11 cellular contexts compared by ENCODE assay signal in the genomic region with DNA sequence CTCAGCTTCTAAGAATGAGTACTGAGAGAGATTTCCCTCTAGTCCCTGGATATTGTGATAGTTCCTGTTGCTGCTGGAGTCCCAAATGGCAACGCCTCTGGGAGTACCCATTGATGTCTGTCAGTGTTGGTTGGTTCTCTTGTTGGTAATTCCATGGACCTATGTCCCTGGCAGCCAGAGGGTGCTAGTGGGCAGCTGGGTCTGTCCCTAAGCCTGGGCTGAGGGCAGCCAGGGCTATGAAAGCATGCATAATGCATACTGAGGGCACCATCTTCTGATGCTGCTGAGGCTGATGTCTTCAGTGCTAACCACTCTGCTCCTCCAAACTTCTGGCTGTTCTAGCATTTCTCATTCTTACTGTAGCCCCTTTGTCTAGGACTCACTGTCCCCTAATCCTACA. TPM values are rescaled to one million over a fixed set of nuclear protein-coding genes. Genes with fewer than 3 reads are reported as not detected.
DNase-seq lines count a peak whose midpoint lies in the region; ATAC-seq and TF ChIP-seq lines count a peak whose summit lies in the region.
"Had no signal": no experiment of that assay in that cellular context is flagged by ENCODE, and none has a peak within 500 bp of the region (broad histone marks: within the 10 kb centered on the region; RNA-seq: fewer than 3 reads in every experiment).

No MANE protein-coding gene starts in this region.

- ATAC-seq in GM21723 (IDR thresholded peaks at IDR 0.05; ENCODE audit: unreplicated experiment) (peak; percentile 49), left colon (peak; percentile 41)

- H3K27ac ChIP-seq in SJCRH30 (no peak overlapping the region), left ventricle myocardium inferior (replicated peaks) (no peak overlapping the region), tibial artery (no peak overlapping the region)
- H3K27ac ChIP-seq: coronary artery had no signal

- no peaks in the 10 kb centered on the region for H3K27me3 ChIP-seq in SJCRH30
- H3K27me3 ChIP-seq in left ventricle myocardium inferior (ENCODE audit: low read depth): no peaks in the 10 kb centered on the region
- no peaks in the 10 kb centered on the region for H3K27me3 ChIP-seq in tibial artery

- H3K36me3 ChIP-seq in SJCRH30 (no peaks in the 10 kb centered on the region), left ventricle myocardium inferior (no peaks in the 10 kb centered on the region), tibial artery (no peaks in the 10 kb centered on the region)

- TF ChIP-seq CTCF in left ventricle myocardium inferior (IDR thresholded peaks at IDR 0.05; ENCODE audit: borderline replicate concordance) (no peak), tibial artery (IDR thresholded peaks at IDR 0.05) (no peak)

- H3K9me3 ChIP-seq in SJCRH30 (replicated peaks): no peaks in the 10 kb centered on the region
- no peaks in the 10 kb centered on the region for H3K9me3 ChIP-seq in left ventricle myocardium inferior (replicated peaks)
- no peaks in the 10 kb centered on the region for H3K9me3 ChIP-seq in tibial artery

- peak; percentile 57 for DNase-seq in NCI-H748 (lab: John Stamatoyannopoulos, UW; ENCODE audit: unreplicated experiment)
- no peak for DNase-seq in NCI-H748 treated with DMSO at 0.1 percent for 48 hours (lab: John Stamatoyannopoulos, UW)
- DNase-seq in SJCRH30: peak; percentile 44 to 57
- DNase-seq in left colon: no peak
- no peak for DNase-seq in left ventricle myocardium inferior
- DNase-seq in tibial artery: no peak
- DNase-seq in COR-L47 (lab: John Stamatoyannopoulos, UW): no peak
- DNase-seq: activated gamma-delta T cell, NCI-H345 had no signal

- H3K4me1 ChIP-seq in SJCRH30 (no peaks in the 10 kb centered on the region), left ventricle myocardium inferior (no peaks in the 10 kb centered on the region), tibial artery (no peaks in the 10 kb centered on the region)

- intact Hi-C loops in left colon (cut with DNase I, micrococcal nuclease): no loop called here
- intact Hi-C loops in left ventricle myocardium inferior (cut with micrococcal nuclease): no loop called here
- intact Hi-C loops in tibial artery (cut with DNase I; ENCODE audit: low total_unique reads): no loop called here

- H3K4me3 ChIP-seq in SJCRH30 (no peak overlapping the region), left ventricle myocardium inferior (no peak overlapping the region), tibial artery (no peak overlapping the region)
- H3K4me3 ChIP-seq: coronary artery had no signal

RNA-seq across cellular contexts. Expression of a gene that starts 35.9 kb away (rescaled TPM):
- total RNA-seq in SJCRH30 (2014; rRNA removed; shearing (Covaris generic)): 55.4 and 69.1 TPM in 2 replicates
- total RNA-seq in left colon: 10 to 100 TPM; 19.0 to 28.0 TPM
- total RNA-seq in left ventricle myocardium inferior: 3.3 TPM

Comparison
In these comparisons a context has a peak if more than half of its experiments do, and no peak if none do; other contexts are left out.
1. DNase-seq: peak in NCI-H748 (single experiment) and SJCRH30 (2 of 2); none in NCI-H748 treated with DMSO at 0.1 percent for 48 hours (single experiment), left colon (0 of 2), left ventricle myocardium inferior (single experiment), tibial artery (0 of 2) and COR-L47 (single experiment).